ENCODE assay signal across 21 cellular contexts in the genomic region with DNA sequence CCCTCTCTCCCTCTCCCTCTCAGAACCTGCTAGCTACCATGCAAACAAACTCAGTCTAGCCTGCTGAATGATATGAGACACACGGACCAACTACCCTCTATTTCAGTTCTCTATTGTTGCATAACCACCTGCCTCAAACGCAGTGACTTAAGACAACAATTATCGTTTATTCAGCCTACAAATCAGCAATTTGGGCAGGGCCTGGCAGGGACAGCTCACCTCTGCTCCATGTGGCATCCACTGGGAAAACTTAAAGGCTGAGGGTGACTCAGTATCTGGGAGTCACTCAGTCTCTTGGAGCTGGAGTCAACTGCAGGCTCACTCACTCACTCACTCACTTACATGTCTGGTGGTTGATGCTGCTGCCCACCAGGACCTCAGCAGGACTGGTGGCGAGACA.
A peak's percentile ranks its signal among the peaks of the same experiment; 100 is the strongest.
DNase-seq lines count a peak whose midpoint lies in the region; ATAC-seq and TF ChIP-seq lines count a peak whose summit lies in the region.
"Had no signal": no experiment of that assay in that cellular context is flagged by ENCODE, and none has a peak within 500 bp of the region (broad histone marks: within the 10 kb centered on the region; RNA-seq: fewer than 3 reads in every experiment).

No MANE protein-coding gene starts in this region.

- peak overlapping the region; percentile 69 for H3K27ac ChIP-seq in mammary epithelial cell (ENCODE audit: insufficient read depth, low read depth, low read length)
- H3K27ac ChIP-seq: 22Rv1, body of pancreas, right atrium auricular region, upper lobe of right lung had no signal

- ATAC-seq in activated T-cell treated with anti-CD3 and anti-CD28 coated beads, Interleukin-2, amount 50 U/mL, for 72 hours (replicated peaks in 1 of 2) = no peak
- ATAC-seq: activated naive CD4-positive, alpha-beta T cell treated with anti-CD3 and anti-CD28 coated beads, Interleukin-2, amount 50 U/mL, for 72 hours; body of pancreas; upper lobe of right lung had no signal

- peak overlapping the region; percentile 39 for H3K4me2 ChIP-seq in mammary epithelial cell (ENCODE audit: insufficient read depth, low read depth, low read length)

- H3K4me3 ChIP-seq in mammary epithelial cell (replicated peaks in 1 of 3; ENCODE audit: insufficient read depth in 1 of 3, low read depth in 2 of 3, low read length in 3 of 3) = no peak overlapping the region
- H3K4me3 ChIP-seq: body of pancreas, right atrium auricular region, upper lobe of right lung had no signal

- no peaks in the 10 kb centered on the region for H3K9me3 ChIP-seq in mammary epithelial cell (replicated peaks; ENCODE audit: insufficient read depth, low read length)
- H3K9me3 ChIP-seq: body of pancreas, Caco-2, right atrium auricular region, upper lobe of right lung had no signal

- H2AFZ ChIP-seq in mammary epithelial cell (ENCODE audit: low read depth, low read length) = peak overlapping the region; percentile 29

- H3K79me2 ChIP-seq in mammary epithelial cell (ENCODE audit: insufficient read depth, low read length) = no peaks in the 10 kb centered on the region

- H3K4me1 Mint-ChIP-seq in activated T-cell treated with anti-CD3 and anti-CD28 coated beads, Interleukin-2, amount 50 U/mL, for 72 hours (ENCODE audit: low read depth) = no peaks in the 10 kb centered on the region
- H3K4me1 Mint-ChIP-seq: endodermal cell had no signal

- CTCF ChIA-PET in mammary epithelial cell (lab: Charles Lee; ENCODE audit: low non-redundant PET) = no interaction called here

- no peaks in the 10 kb centered on the region for H3K27me3 ChIP-seq in mammary epithelial cell (ENCODE audit: insufficient read depth, low read length)
- H3K27me3 ChIP-seq: body of pancreas, right atrium auricular region, upper lobe of right lung had no signal

- TF ChIP-seq CTCF in mammary epithelial cell (conservative IDR thresholded peaks at IDR 0.05 in 1 of 2, IDR thresholded peaks at IDR 0.05 in 1 of 2; ENCODE audit: extremely low read depth in 1 of 2, insufficient read depth in 1 of 2, low read depth in 1 of 2, low read length in 2 of 2) = no peak

- dilution Hi-C loops in mammary epithelial cell (cut with HindIII; ENCODE audit: low sequenced_read_pairs) = no loop called here

- H3K27me3 Mint-ChIP-seq in activated T-cell treated with anti-CD3 and anti-CD28 coated beads, Interleukin-2, amount 50 U/mL, for 72 hours (ENCODE audit: low read depth) = no peaks in the 10 kb centered on the region

- H3K9me3 Mint-ChIP-seq in activated T-cell treated with anti-CD3 and anti-CD28 coated beads, Interleukin-2, amount 50 U/mL, for 72 hours = peaks cover 0 to 10% of the 10 kb centered on the region in 2 donors
- H3K9me3 Mint-ChIP-seq: endodermal cell had no signal

- H3K9ac ChIP-seq in mammary epithelial cell (ENCODE audit: insufficient read depth, low read length) = no peak overlapping the region

- TSS peak; percentile 77 for BruUV-seq in mammary epithelial cell (replicated peaks; lab: Mats Ljungman, UMichigan)

- no peak overlapping the region for H3K4me3 Mint-ChIP-seq in activated T-cell treated with anti-CD3 and anti-CD28 coated beads, Interleukin-2, amount 50 U/mL, for 72 hours
- H3K4me3 Mint-ChIP-seq: endodermal cell had no signal

- H3K27ac Mint-ChIP-seq in activated T-cell treated with anti-CD3 and anti-CD28 coated beads, Interleukin-2, amount 50 U/mL, for 72 hours = no peak overlapping the region
- H3K27ac Mint-ChIP-seq: activated naive CD4-positive, alpha-beta T cell treated with anti-CD3 and anti-CD28 coated beads, Interleukin-2, amount 50 U/mL, for 72 hours; endodermal cell had no signal

- H3K36me3 ChIP-seq in mammary epithelial cell (ENCODE audit: insufficient read depth, low read length) = no peaks in the 10 kb centered on the region
- H3K36me3 ChIP-seq: right atrium auricular region, upper lobe of right lung had no signal

- intact Hi-C loops in mammary epithelial cell (cut with micrococcal nuclease) = loop anchor here (2.0 kb wide), 2 partner anchors 44 to 48 kb away; no protein-coding TSS in a partner anchor

- H3K36me3 Mint-ChIP-seq in activated T-cell treated with anti-CD3 and anti-CD28 coated beads, Interleukin-2, amount 50 U/mL, for 72 hours (ENCODE audit: insufficient read depth in 2 of 2) = no peaks in the 10 kb centered on the region
- H3K36me3 Mint-ChIP-seq: activated naive CD4-positive, alpha-beta T cell treated with anti-CD3 and anti-CD28 coated beads, Interleukin-2, amount 50 U/mL, for 72 hours had no signal

- H3K4me1 ChIP-seq in mammary epithelial cell (ENCODE audit: insufficient read depth, low read length) = peaks cover 24% of the 10 kb centered on the region
- H3K4me1 ChIP-seq: body of pancreas, Caco-2, right atrium auricular region, upper lobe of right lung had no signal

- DNase-seq in DMS53 (lab: John Stamatoyannopoulos, UW) (peak; percentile 14), DMS53 treated with DMSO at 0.1 percent for 48 hours (lab: John Stamatoyannopoulos, UW; ENCODE audit: unreplicated experiment) (no peak), NCI-H69 (lab: John Stamatoyannopoulos, UW) (peak; percentile 43), mammary epithelial cell (peak; percentile 81), myocyte (ENCODE audit: low read depth) (peak; percentile 79), SHP77 treated with DMSO at 0.1 percent for 48 hours (lab: John Stamatoyannopoulos, UW) (no peak), hepatic stellate cell (ENCODE audit: low spot score) (no peak)
- no peak for DNase-seq in activated T-cell treated with anti-CD3 and anti-CD28 coated beads, Interleukin-2, amount 50 U/mL, for 72 hours
- DNase-seq: body of pancreas, Caco-2, endodermal cell, KG1, NCI-H1048, NCI-H2029, NCI-H446 treated with DMSO at 0.1 percent for 48 hours, occipital lobe, SW 1271, upper lobe of right lung had no signal

- in situ Hi-C loops in mammary epithelial cell (cut with MboI; ENCODE audit: low sequenced_read_pairs in 2 of 2) = no loop called here

- WGBS in mammary epithelial cell (ENCODE audit: low coverage, missing lambda C conversion rate) = 40% methylated on average over 4 of the region's 4 CpGs

- H4K20me1 ChIP-seq in mammary epithelial cell (ENCODE audit: insufficient read depth, low read length) = no peaks in the 10 kb centered on the region

Comparison
In these comparisons a context has a peak if more than half of its experiments do, and no peak if none do; other contexts are left out.
1. DNase-seq: peak in DMS53 (single experiment), NCI-H69 (single experiment), mammary epithelial cell (single experiment) and myocyte (single experiment); none in DMS53 treated with DMSO at 0.1 percent for 48 hours (single experiment), SHP77 treated with DMSO at 0.1 percent for 48 hours (single experiment), activated T-cell treated with anti-CD3 and anti-CD28 coated beads, Interleukin-2, amount 50 U/mL, for 72 hours (0 of 2) and hepatic stellate cell (single experiment).